In genomic region chr7:13852281-13852968, GRCh38 we compare ENCODE assay signal across 20 cellular contexts.
A peak's percentile ranks its signal among the peaks of the same experiment; 100 is the strongest.
DNase-seq lines count a peak whose midpoint lies in the region; ATAC-seq, FAIRE-seq and TF ChIP-seq lines count a peak whose summit lies in the region.
"Had no signal": no experiment of that assay in that cellular context is flagged by ENCODE, and none has a peak within 500 bp of the region (broad histone marks: within the 10 kb centered on the region; RNA-seq: fewer than 3 reads in every experiment).

No MANE protein-coding gene starts in this region.

- no peak for TF ChIP-seq POLR2A in H54 (IDR thresholded peaks at IDR 0.05; ENCODE audit: low read depth, low read length)

- H3K4me1 ChIP-seq in SK-N-SH (ENCODE audit: control insufficient read depth in 1 of 2, insufficient read depth in 2 of 2, low read depth in 1 of 2, low read length in 1 of 2) (peaks cover 17 to 26% of the 10 kb centered on the region in 2 experiments), neuronal stem cell (ENCODE audit: control insufficient read depth in 2 of 2, insufficient read depth in 1 of 2, low read depth in 1 of 2, low read length in 2 of 2) (peaks cover 3 to 9% of the 10 kb centered on the region in 2 donors)
- H3K4me1 ChIP-seq: thyroid gland had no signal

- no peak for DNase-seq in H54 (ENCODE audit: insufficient read length, low spot score)
- DNase-seq in SK-N-SH: no peak
- peak; percentile 87 for DNase-seq in fibroblast of gingiva (ENCODE audit: low read depth)
- DNase-seq in neuronal stem cell (ENCODE audit: low spot score): no peak
- no peak for DNase-seq in omental fat pad (ENCODE audit: low spot score)
- DNase-seq in CD4-positive, alpha-beta T cell: no peak
- DNase-seq: activated CD8-positive, alpha-beta T cell treated with anti-CD3 and anti-CD28 coated beads for 36 hours; activated naive CD4-positive, alpha-beta T cell treated with anti-CD3 and anti-CD28 coated beads for 36 hours; activated T-cell treated with anti-CD3 and anti-CD28 coated beads, Interleukin-2, amount 50 U/mL, for 1 hour; anterior cingulate cortex; DMS153; GDM1; lower lobe of right lung; NCI-H526; stimulated activated CD4-positive, alpha-beta T cell treated with anti-CD3 and anti-CD28 coated beads, Interleukin-2, amount 100 ng/mL, for 24 hours; stimulated activated naive CD8-positive, alpha-beta T cell treated with anti-CD3 and anti-CD28 coated beads, Interleukin-15, Interleukin-2, amounts not matched to agents 100 U/mL and 50 U/mL, for 24 hours; thyroid gland had no signal

- H4K91ac ChIP-seq in neuronal stem cell (ENCODE audit: low read depth, low read length, poor library complexity): no peak overlapping the region

- no peak overlapping the region for H3K4me3 Mint-ChIP-seq in CD4-positive, alpha-beta T cell
- H3K4me3 Mint-ChIP-seq: activated CD8-positive, alpha-beta T cell treated with anti-CD3 and anti-CD28 coated beads for 36 hours; activated naive CD4-positive, alpha-beta T cell treated with anti-CD3 and anti-CD28 coated beads for 36 hours had no signal

- peak; percentile 11 for FAIRE-seq in H54 (lab: Jason Lieb, UNC)

- no peak overlapping the region for H3K4ac ChIP-seq in neuronal stem cell (ENCODE audit: low read length)

- H3K9me3 ChIP-seq in SK-N-SH: no peaks in the 10 kb centered on the region
- no peaks in the 10 kb centered on the region for H3K9me3 ChIP-seq in neuronal stem cell (replicated peaks in 1 of 2; ENCODE audit: control insufficient read depth in 2 of 2, insufficient read depth in 1 of 2, low read depth in 1 of 2, low read length in 2 of 2)
- H3K9me3 ChIP-seq in CD4-positive, alpha-beta T cell (ENCODE audit: control insufficient read depth, low read length): no peaks in the 10 kb centered on the region
- H3K9me3 ChIP-seq: lower lobe of right lung, thyroid gland had no signal

- H3K23ac ChIP-seq in neuronal stem cell (ENCODE audit: low read depth, low read length, poor library complexity): no peak overlapping the region

- no peak for TF ChIP-seq CTCF in SK-N-SH (IDR thresholded peaks at IDR 0.05)
- TF ChIP-seq CTCF in omental fat pad (IDR thresholded peaks at IDR 0.05): no peak
- no peak for TF ChIP-seq CTCF in CD4-positive, alpha-beta T cell (IDR thresholded peaks at IDR 0.05)

- no peaks in the 10 kb centered on the region for H3K79me1 ChIP-seq in neuronal stem cell (ENCODE audit: low read depth, low read length)

- H2BK15ac ChIP-seq in neuronal stem cell (ENCODE audit: low read length): peak overlapping the region; percentile 46

- H3F3A ChIP-seq in SK-N-SH (replicated peaks; ENCODE audit: insufficient read depth): peaks cover 29% of the 10 kb centered on the region

- no peak for TF ChIP-seq RAD21 in SK-N-SH (IDR thresholded peaks at IDR 0.05; ENCODE audit: low read length)

- no peak overlapping the region for H3K14ac ChIP-seq in neuronal stem cell (ENCODE audit: low read length)

- H3K9ac ChIP-seq in SK-N-SH (no peak overlapping the region), neuronal stem cell (ENCODE audit: low read depth, low read length, poor library complexity) (no peak overlapping the region)

- no peak overlapping the region for H2BK5ac ChIP-seq in neuronal stem cell (ENCODE audit: low read length)

- H3K27me3 ChIP-seq in SK-N-SH (ENCODE audit: insufficient read depth) (no peaks in the 10 kb centered on the region), neuronal stem cell (ENCODE audit: control insufficient read depth in 3 of 3, insufficient read depth in 3 of 3, low read depth in 1 of 3, low read length in 3 of 3) (no peaks in the 10 kb centered on the region)
- no peaks in the 10 kb centered on the region for H3K27me3 ChIP-seq in CD4-positive, alpha-beta T cell (ENCODE audit: control insufficient read depth, insufficient read depth, low read length)
- H3K27me3 ChIP-seq: thyroid gland had no signal

- no peak for ATAC-seq in GM19463 (IDR thresholded peaks at IDR 0.05; ENCODE audit: unreplicated experiment)
- ATAC-seq in GM18873 (IDR thresholded peaks at IDR 0.05; ENCODE audit: low FRiP score, unreplicated experiment): no peak
- ATAC-seq in omental fat pad (ENCODE audit: low FRiP score): no peak
- no peak for ATAC-seq in CD4-positive, alpha-beta T cell (ENCODE audit: poor library complexity)
- ATAC-seq: activated CD4-positive, CD25-positive, alpha-beta regulatory T cell treated with anti-CD3 and anti-CD28 coated beads, Interleukin-2, amount 50 U/mL, for 24 hours; activated CD8-positive, alpha-beta T cell treated with anti-CD3 and anti-CD28 coated beads for 36 hours; lower lobe of right lung; stimulated activated naive CD8-positive, alpha-beta T cell treated with anti-CD3 and anti-CD28 coated beads, Interleukin-15, Interleukin-2, amounts not matched to agents 100 U/mL and 50 U/mL, for 24 hours had no signal

- no peaks in the 10 kb centered on the region for H3K79me2 ChIP-seq in SK-N-SH (ENCODE audit: insufficient read depth)

- H3K4me3 ChIP-seq in SK-N-SH (ENCODE audit: low read depth in 2 of 2, low read length in 1 of 2) (no peak overlapping the region), neuronal stem cell (ENCODE audit: low read length in 2 of 2) (no peak overlapping the region)
- H3K4me3 ChIP-seq: lower lobe of right lung, thyroid gland had no signal

- H3K27me3 Mint-ChIP-seq in CD4-positive, alpha-beta T cell: no peaks in the 10 kb centered on the region
- H3K27me3 Mint-ChIP-seq: activated CD8-positive, alpha-beta T cell treated with anti-CD3 and anti-CD28 coated beads for 36 hours had no signal

- H4K8ac ChIP-seq in neuronal stem cell (ENCODE audit: low read depth, low read length): no peak overlapping the region

- H3K36me3 Mint-ChIP-seq in CD4-positive, alpha-beta T cell (ENCODE audit: low read depth): no peaks in the 10 kb centered on the region

- H4K20me1 ChIP-seq in SK-N-SH (ENCODE audit: insufficient read depth): no peaks in the 10 kb centered on the region

- H2AFZ ChIP-seq in SK-N-SH (ENCODE audit: low read depth) (no peak overlapping the region), neuronal stem cell (ENCODE audit: low read length) (no peak overlapping the region)

- no peak overlapping the region for H2AK5ac ChIP-seq in neuronal stem cell (ENCODE audit: low read depth, low read length)

- WGBS in SK-N-SH (ENCODE audit: low lambda C conversion rate): 88% methylated on average over 8 of the region's 8 CpGs
- no CpG with 5 or more reads among the region's 8 CpGs for WGBS in neuronal stem cell (ENCODE audit: extremely low coverage in 2 of 2, insufficient read length in 2 of 2, insufficient replicate concordance in 1 of 2), 2 donors

- no peaks in the 10 kb centered on the region for H3K9me2 ChIP-seq in SK-N-SH

- H3K27ac ChIP-seq in SK-N-SH (ENCODE audit: low read depth in 2 of 2, low read length in 1 of 2): no peak overlapping the region
- H3K27ac ChIP-seq in neuronal stem cell (replicated peaks; ENCODE audit: low read length): no peak overlapping the region
- H3K27ac ChIP-seq in CD4-positive, alpha-beta T cell (ENCODE audit: low read depth, low read length): no peak overlapping the region
- H3K27ac ChIP-seq: lower lobe of right lung, thyroid gland had no signal

- H3K4me2 ChIP-seq in SK-N-SH: no peak overlapping the region
- H3K4me2 ChIP-seq in neuronal stem cell (ENCODE audit: insufficient read depth, low read length, poor library complexity, severe bottlenecking): no peak overlapping the region

- CTCF ChIA-PET in SK-N-SH (lab: Yijun Ruan, JAX): interaction anchor here (0.7 to 1.0 kb wide), 2 partner anchors 87 to 115 kb away, joined by 3 read pairs; no protein-coding TSS in a partner anchor
- CTCF ChIA-PET in CD4-positive, alpha-beta T cell (lab: Charles Lee): no interaction called here

- no peak overlapping the region for H2BK120ac ChIP-seq in neuronal stem cell (ENCODE audit: low read depth, low read length)

- H3K36me3 ChIP-seq in SK-N-SH (replicated peaks in 1 of 2; ENCODE audit: control insufficient read depth in 1 of 2, insufficient read depth in 2 of 2, low read length in 1 of 2): no peaks in the 10 kb centered on the region
- no peaks in the 10 kb centered on the region for H3K36me3 ChIP-seq in neuronal stem cell (replicated peaks in 1 of 2; ENCODE audit: control insufficient read depth in 2 of 2, insufficient read depth in 2 of 2, low read length in 2 of 2)
- H3K36me3 ChIP-seq: lower lobe of right lung, thyroid gland had no signal

- no peak overlapping the region for H3K18ac ChIP-seq in neuronal stem cell (ENCODE audit: low read length)

- intact Hi-C loops in CD4-positive, alpha-beta T cell (cut with DNase I, micrococcal nuclease): no loop called here

- no peak for TF ChIP-seq EP300 in SK-N-SH (IDR thresholded peaks at IDR 0.05; ENCODE audit: borderline replicate concordance in 1 of 2, low read depth in 1 of 2, low read length in 1 of 2)

- POLR2A ChIA-PET in SK-N-SH (lab: Yijun Ruan, JAX): no interaction called here
- POLR2A ChIA-PET in CD4-positive, alpha-beta T cell (lab: Charles Lee): no interaction called here

- H3K4me1 Mint-ChIP-seq in CD4-positive, alpha-beta T cell (ENCODE audit: low read depth): peaks cover 17% of the 10 kb centered on the region

- no peak overlapping the region for H3K27ac Mint-ChIP-seq in CD4-positive, alpha-beta T cell
- H3K27ac Mint-ChIP-seq: activated CD8-positive, alpha-beta T cell treated with anti-CD3 and anti-CD28 coated beads for 36 hours; activated naive CD4-positive, alpha-beta T cell treated with anti-CD3 and anti-CD28 coated beads for 36 hours had no signal

- H2BK12ac ChIP-seq in neuronal stem cell (ENCODE audit: low read length): no peak overlapping the region

- H3K9me3 Mint-ChIP-seq in CD4-positive, alpha-beta T cell: no peaks in the 10 kb centered on the region
- H3K9me3 Mint-ChIP-seq: activated naive CD4-positive, alpha-beta T cell treated with anti-CD3 and anti-CD28 coated beads for 36 hours had no signal

TF ChIP-seq in SK-N-SH, 30 proteins besides CTCF, POLR2A, EP300 and RAD21:
- TF ChIP-seq PBX3 (IDR thresholded peaks at IDR 0.05): peak; percentile 59
- no peak for TF ChIP-seq POLR2AphosphoS5 (IDR thresholded peaks at IDR 0.05; ENCODE audit: low read depth, low read length)
- TF ChIP-seq EZH2phosphoT487 (IDR thresholded peaks at IDR 0.05; ENCODE audit: borderline replicate concordance, low read depth): no peak
- TF ChIP-seq NFIC (IDR thresholded peaks at IDR 0.05; ENCODE audit: borderline replicate concordance): no peak
- peak; percentile 44; the same call in 1 of the 2 replicates for TF ChIP-seq TCF12 (IDR thresholded peaks at IDR 0.05)
- no peak for TF ChIP-seq GABPA (IDR thresholded peaks at IDR 0.05; ENCODE audit: low read depth)
TF ChIP-seq in SK-N-SH: peak in this region for 2.
